Comparison of ENCODE assay signal across 8 cellular contexts in the genomic region with DNA sequence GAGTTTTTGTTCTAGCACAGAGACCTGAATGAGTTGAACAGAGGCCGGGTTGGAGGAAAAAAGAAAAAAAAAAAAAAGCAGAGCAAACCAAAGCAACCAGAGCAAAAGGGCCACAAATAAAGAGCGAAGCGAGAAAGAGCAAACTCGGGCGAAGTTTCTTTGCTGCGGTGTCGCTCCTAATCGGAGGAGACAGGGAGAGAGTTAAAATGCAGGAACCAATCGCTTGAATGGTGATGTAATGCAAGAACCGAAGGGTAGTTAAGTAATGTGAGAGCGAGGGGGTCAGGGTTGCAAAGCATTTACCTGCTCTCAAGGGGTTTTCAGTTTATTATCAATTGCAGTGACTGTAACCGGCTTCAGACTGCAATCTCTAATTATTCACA.
DNase-seq lines count a peak whose midpoint lies in the region; ATAC-seq and TF ChIP-seq lines count a peak whose summit lies in the region.

No MANE protein-coding gene starts in this region.

- no peak for TF ChIP-seq POLR2A in gastroesophageal sphincter (IDR thresholded peaks at IDR 0.05)

- no peak overlapping the region for H3K4me2 ChIP-seq in parathyroid adenoma (ENCODE audit: low read length)

- WGBS in gastroesophageal sphincter (ENCODE audit: low coverage in 1 of 2), 2 donors = 1 to 4% methylated on average over 11 to 12 of the region's 12 CpGs

- peak overlapping the region; percentile 51 to 53 for H3K4me3 ChIP-seq in gastroesophageal sphincter
- H3K4me3 ChIP-seq in parathyroid adenoma (ENCODE audit: low read depth, low read length) = peak overlapping the region; percentile 17

- in situ Hi-C loops in G401 (cut with HindIII; ENCODE audit: low sequenced_read_pairs) = no loop called here
- in situ Hi-C loops in SK-MEL-5 (cut with HindIII; ENCODE audit: low pct_unique_long_range_greater_than_20kb, low sequenced_read_pairs) = no loop called here
- in situ Hi-C loops in GM13977 (cut with MboI; ENCODE audit: low pct_unique_long_range_greater_than_20kb, low sequenced_read_pairs, unreplicated experiment) = no loop called here

- H3K27me3 Mint-ChIP-seq in activated T-helper 1 cell treated with anti-CD3 and anti-CD28 coated beads, Interleukin-12 subunit alpha, Interleukin-12 subunit beta, Interleukin-2, Interleukin-4 antibody, amounts not matched to agents 30 ng/mL and 10 ng/mL and 1 ng/mL, durations not matched to agents 14 hours and 24 hours and 36 hours (ENCODE audit: insufficient read depth) = peaks cover 4% of the 10 kb centered on the region

- DNase-seq in G401 (ENCODE audit: low spot score) (peak; percentile 59), SK-MEL-5 (ENCODE audit: low read depth, low spot score) (peak; percentile 65), GM13977 (ENCODE audit: low spot score) (no peak), LoVo (ENCODE audit: low spot score) (no peak)
- DNase-seq in activated T-helper 1 cell treated with anti-CD3 and anti-CD28 coated beads, Interleukin-12 subunit alpha, Interleukin-12 subunit beta, Interleukin-2, Interleukin-4 antibody, amounts not matched to agents 30 ng/mL and 10 ng/mL and 1 ng/mL, durations not matched to agents 14 hours and 24 hours and 36 hours (ENCODE audit: low spot score) = no peak

- H3K79me2 ChIP-seq in parathyroid adenoma = no peaks in the 10 kb centered on the region

- H3K4me1 Mint-ChIP-seq in activated T-helper 1 cell treated with anti-CD3 and anti-CD28 coated beads, Interleukin-12 subunit alpha, Interleukin-12 subunit beta, Interleukin-2, Interleukin-4 antibody, amounts not matched to agents 30 ng/mL and 10 ng/mL and 1 ng/mL, durations not matched to agents 14 hours and 24 hours and 36 hours (ENCODE audit: low read depth) = no peaks in the 10 kb centered on the region

- no peak overlapping the region for H3K9ac ChIP-seq in parathyroid adenoma

- TF ChIP-seq CTCF in gastroesophageal sphincter (IDR thresholded peaks at IDR 0.05) = no peak
- no peak for TF ChIP-seq CTCF in parathyroid adenoma (IDR thresholded peaks at IDR 0.05)
- no peak for TF ChIP-seq CTCF in GM13977 (IDR thresholded peaks at IDR 0.05; ENCODE audit: extremely low read depth, insufficient read depth, missing control alignments)

- no peaks in the 10 kb centered on the region for H3K36me3 Mint-ChIP-seq in activated T-helper 1 cell treated with anti-CD3 and anti-CD28 coated beads, Interleukin-12 subunit alpha, Interleukin-12 subunit beta, Interleukin-2, Interleukin-4 antibody, amounts not matched to agents 30 ng/mL and 10 ng/mL and 1 ng/mL, durations not matched to agents 14 hours and 24 hours and 36 hours (ENCODE audit: low read depth)

- H3K27ac Mint-ChIP-seq in activated T-helper 1 cell treated with anti-CD3 and anti-CD28 coated beads, Interleukin-12 subunit alpha, Interleukin-12 subunit beta, Interleukin-2, Interleukin-4 antibody, amounts not matched to agents 30 ng/mL and 10 ng/mL and 1 ng/mL, durations not matched to agents 14 hours and 24 hours and 36 hours = no peak overlapping the region

- no peak overlapping the region for H2AFZ ChIP-seq in parathyroid adenoma

- intact Hi-C loops in activated T-helper 1 cell treated with anti-CD3 and anti-CD28 coated beads, Interleukin-12 subunit alpha, Interleukin-12 subunit beta, Interleukin-2, Interleukin-4 antibody, amounts not matched to agents 30 ng/mL and 10 ng/mL and 1 ng/mL, durations not matched to agents 14 hours and 24 hours and 36 hours (cut with micrococcal nuclease) = no loop called here

- peak overlapping the region; percentile 76 to 94 (median 87) for H3K27ac ChIP-seq in gastroesophageal sphincter
- no peak overlapping the region for H3K27ac ChIP-seq in parathyroid adenoma

- peaks cover 0 to 52% (median 10%) of the 10 kb centered on the region in 3 donors for H3K4me1 ChIP-seq in gastroesophageal sphincter
- no peaks in the 10 kb centered on the region for H3K4me1 ChIP-seq in parathyroid adenoma

- H3K36me3 ChIP-seq in gastroesophageal sphincter (no peaks in the 10 kb centered on the region), parathyroid adenoma (ENCODE audit: control insufficient read depth, insufficient read depth, low read length) (no peaks in the 10 kb centered on the region)

- no peaks in the 10 kb centered on the region for H3K9me3 Mint-ChIP-seq in activated T-helper 1 cell treated with anti-CD3 and anti-CD28 coated beads, Interleukin-12 subunit alpha, Interleukin-12 subunit beta, Interleukin-2, Interleukin-4 antibody, amounts not matched to agents 30 ng/mL and 10 ng/mL and 1 ng/mL, durations not matched to agents 14 hours and 24 hours and 36 hours

- no peak overlapping the region for H3K4me3 Mint-ChIP-seq in activated T-helper 1 cell treated with anti-CD3 and anti-CD28 coated beads, Interleukin-12 subunit alpha, Interleukin-12 subunit beta, Interleukin-2, Interleukin-4 antibody, amounts not matched to agents 30 ng/mL and 10 ng/mL and 1 ng/mL, durations not matched to agents 14 hours and 24 hours and 36 hours

- ATAC-seq in gastroesophageal sphincter (peak; percentile 20), HG02759 (IDR thresholded peaks at IDR 0.05; ENCODE audit: unreplicated experiment) (no peak)

- no peak for TF ChIP-seq EP300 in gastroesophageal sphincter (IDR thresholded peaks at IDR 0.05)

- H3K27me3 ChIP-seq in gastroesophageal sphincter = no peaks in the 10 kb centered on the region
- H3K27me3 ChIP-seq in parathyroid adenoma (ENCODE audit: control insufficient read depth, insufficient read depth, low read length) = no peaks in the 10 kb centered on the region

- no peaks in the 10 kb centered on the region for H3K9me3 ChIP-seq in gastroesophageal sphincter
- no peaks in the 10 kb centered on the region for H3K9me3 ChIP-seq in parathyroid adenoma (ENCODE audit: control insufficient read depth, low read length)

Comparison
In these comparisons a context has a peak if more than half of its experiments do, and no peak if none do; other contexts are left out.
1. DNase-seq: peak in G401 (single experiment) and SK-MEL-5 (single experiment); none in activated T-helper 1 cell treated with anti-CD3 and anti-CD28 coated beads, Interleukin-12 subunit alpha, Interleukin-12 subunit beta, Interleukin-2, Interleukin-4 antibody, amounts not matched to agents 30 ng/mL and 10 ng/mL and 1 ng/mL, durations not matched to agents 14 hours and 24 hours and 36 hours (single experiment), GM13977 (single experiment) and LoVo (single experiment).